Comparison of ENCODE assay signal across 23 cellular contexts in the genomic region with DNA sequence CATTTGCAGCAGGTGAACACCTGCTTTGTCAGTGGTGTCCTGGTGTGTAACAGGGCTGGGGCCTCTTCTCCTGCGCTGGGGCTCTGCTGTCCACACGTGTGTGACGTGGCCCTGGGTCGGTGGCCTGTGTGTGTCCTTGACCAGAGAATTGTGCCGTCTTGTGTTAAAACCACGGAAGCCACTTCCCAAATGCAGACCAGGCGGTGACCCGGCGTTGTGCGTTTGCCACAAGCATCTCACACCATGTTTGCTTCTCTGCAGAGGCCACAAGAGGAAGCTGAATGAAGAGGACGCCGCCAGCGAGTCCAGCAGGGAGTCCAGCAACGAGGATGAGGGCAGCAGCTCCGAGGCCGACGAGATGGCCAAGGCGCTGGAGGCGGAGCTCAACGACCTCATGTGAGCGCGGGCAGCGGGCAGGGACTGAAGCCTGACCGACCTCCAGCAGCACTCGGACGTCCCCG. TPM values are rescaled to one million over a fixed set of nuclear protein-coding genes. Genes with fewer than 3 reads are reported as not detected.
"Had no signal": no experiment of that assay in that cellular context is flagged by ENCODE, and none has a peak within 500 bp of the region (broad histone marks: within the 10 kb centered on the region; RNA-seq: fewer than 3 reads in every experiment).

No MANE protein-coding gene starts in this region.

- H3K9me3 Mint-ChIP-seq: T-helper 2 cell treated with Interferon-gamma antibody and Interleukin-4, amounts not matched to agents 5 μg/mL and 100 μg/mL, for 36 hours had no signal

- ATAC-seq: activated T-cell treated with anti-CD3 and anti-CD28 coated beads, Interleukin-2, amount 50 U/mL, for 4 hours; esophagus mucosa; T-cell had no signal

- H3K4me3 ChIP-seq: left ventricle myocardium inferior had no signal

- H3K27me3 Mint-ChIP-seq: activated naive CD4-positive, alpha-beta T cell treated with anti-CD3 and anti-CD28 coated beads, Interleukin-2, amount 10 ng/mL, durations not matched to agents 7 days and 5 days; T-cell had no signal

- H3K27ac ChIP-seq: left ventricle myocardium inferior, VCaP had no signal

- H3K4me1 ChIP-seq: left ventricle myocardium inferior had no signal

- H3K27ac Mint-ChIP-seq: activated naive CD4-positive, alpha-beta T cell treated with anti-CD3 and anti-CD28 coated beads, Interleukin-2, amount 10 ng/mL, durations not matched to agents 7 days and 5 days; brain; nephron; T-cell; T-helper 2 cell treated with Interferon-gamma antibody and Interleukin-4, amounts not matched to agents 5 μg/mL and 100 μg/mL, for 36 hours had no signal

- DNase-seq: activated CD4-positive, alpha-beta T cell treated with anti-CD3 and anti-CD28 coated beads, Interleukin-2, amount 50 U/mL, for 1 hour; activated CD8-positive, alpha-beta memory T cell treated with anti-CD3 and anti-CD28 coated beads for 24 hours; activated CD8-positive, alpha-beta memory T cell treated with anti-CD3 and anti-CD28 coated beads, Interleukin-2, amount 50 U/mL, for 4 hours; activated naive CD4-positive, alpha-beta T cell treated with anti-CD3 and anti-CD28 coated beads, Interleukin-2, amount 10 ng/mL, durations not matched to agents 7 days and 5 days; activated T-cell treated with anti-CD3 and anti-CD28 coated beads, Interleukin-2, amount 50 U/mL, for 4 hours; dermis blood vessel endothelial cell; effector memory CD4-positive, alpha-beta T cell; foreskin melanocyte; hippocampal formation; kidney glomerular epithelial cell; left ventricle myocardium inferior; mammary epithelial cell; retina; stimulated activated CD4-positive, alpha-beta T cell treated with anti-CD3 and anti-CD28 coated beads, Interleukin-4, amount 100 ng/mL, for 1 hour; stimulated activated naive CD4-positive, alpha-beta T cell; T-cell had no signal

- H3K4me3 Mint-ChIP-seq: activated naive CD4-positive, alpha-beta T cell treated with anti-CD3 and anti-CD28 coated beads, Interleukin-2, amount 10 ng/mL, durations not matched to agents 7 days and 5 days; activated T-cell treated with anti-CD3 and anti-CD28 coated beads, Interleukin-2, amount 50 U/mL, for 4 hours; brain; nephron; T-cell; T-helper 2 cell treated with Interferon-gamma antibody and Interleukin-4, amounts not matched to agents 5 μg/mL and 100 μg/mL, for 36 hours had no signal

RNA-seq across cellular contexts. Expression of gene KCNG2, which starts 44.3 kb away (rescaled TPM):
- total RNA-seq: activated T-cell treated with anti-CD3 and anti-CD28 coated beads, Interleukin-2, amount 50 U/mL, for 4 hours; endothelial cell of umbilical vein; left ventricle myocardium inferior; T-cell; ureter had no signal
